ENCODE assay signal across 17 cellular contexts in genomic region chr5:33482335-33482734, GRCh38.
"Had no signal": no experiment of that assay in that cellular context is flagged by ENCODE, and none has a peak within 500 bp of the region (broad histone marks: within the 10 kb centered on the region; RNA-seq: fewer than 3 reads in every experiment).

No MANE protein-coding gene starts in this region.

- H3K27me3 ChIP-seq: ovary, vagina had no signal

- H3K9me3 Mint-ChIP-seq: brain; central memory CD8-positive, alpha-beta T cell; memory B cell; nephron had no signal

- H3K27ac ChIP-seq: ovary, vagina had no signal

- H3K4me1 ChIP-seq: vagina had no signal

- H3K9me3 ChIP-seq: ovary, vagina had no signal

- DNase-seq: activated CD4-positive, alpha-beta T cell treated with anti-CD3 and anti-CD28 coated beads for 1 hour; activated CD4-positive, alpha-beta T cell treated with anti-CD3 and anti-CD28 coated beads, Interleukin-2, amount 50 U/mL, for 48 hours; activated CD8-positive, alpha-beta memory T cell treated with anti-CD3 and anti-CD28 coated beads, Interleukin-2, amount 10 ng/mL, durations not matched to agents 7 days and 5 days; activated gamma-delta T cell; activated T-cell treated with anti-CD3 and anti-CD28 coated beads, Interleukin-2, amount 50 U/mL, for 48 hours; amygdala; effector memory CD4-positive, alpha-beta T cell; erythroblast; ovary; stimulated activated CD4-positive, alpha-beta T cell treated with anti-CD3 and anti-CD28 coated beads, Interleukin-4, amount 100 ng/mL, for 4 hours had no signal

- H3K36me3 ChIP-seq: ovary, vagina had no signal

- H3K4me3 Mint-ChIP-seq: activated CD8-positive, alpha-beta memory T cell treated with anti-CD3 and anti-CD28 coated beads, Interleukin-2, amount 10 ng/mL, durations not matched to agents 7 days and 5 days; activated naive CD8-positive, alpha-beta T cell; brain; central memory CD8-positive, alpha-beta T cell; memory B cell; nephron had no signal

- H3K27ac Mint-ChIP-seq: activated CD8-positive, alpha-beta memory T cell treated with anti-CD3 and anti-CD28 coated beads, Interleukin-2, amount 10 ng/mL, durations not matched to agents 7 days and 5 days; activated naive CD8-positive, alpha-beta T cell; brain; memory B cell; nephron had no signal

- ATAC-seq: activated CD8-positive, alpha-beta memory T cell treated with anti-CD3 and anti-CD28 coated beads, Interleukin-2, amount 10 ng/mL, durations not matched to agents 7 days and 5 days; left lobe of liver had no signal

- H3K4me3 ChIP-seq: ovary, vagina had no signal

- H3K27me3 Mint-ChIP-seq: activated CD8-positive, alpha-beta memory T cell treated with anti-CD3 and anti-CD28 coated beads, Interleukin-2, amount 10 ng/mL, durations not matched to agents 7 days and 5 days; activated naive CD8-positive, alpha-beta T cell; brain; central memory CD8-positive, alpha-beta T cell; memory B cell had no signal

- H3K4me1 Mint-ChIP-seq: activated CD8-positive, alpha-beta memory T cell treated with anti-CD3 and anti-CD28 coated beads, Interleukin-2, amount 10 ng/mL, durations not matched to agents 7 days and 5 days; brain; central memory CD8-positive, alpha-beta T cell; memory B cell; nephron had no signal
